In the genomic region with DNA sequence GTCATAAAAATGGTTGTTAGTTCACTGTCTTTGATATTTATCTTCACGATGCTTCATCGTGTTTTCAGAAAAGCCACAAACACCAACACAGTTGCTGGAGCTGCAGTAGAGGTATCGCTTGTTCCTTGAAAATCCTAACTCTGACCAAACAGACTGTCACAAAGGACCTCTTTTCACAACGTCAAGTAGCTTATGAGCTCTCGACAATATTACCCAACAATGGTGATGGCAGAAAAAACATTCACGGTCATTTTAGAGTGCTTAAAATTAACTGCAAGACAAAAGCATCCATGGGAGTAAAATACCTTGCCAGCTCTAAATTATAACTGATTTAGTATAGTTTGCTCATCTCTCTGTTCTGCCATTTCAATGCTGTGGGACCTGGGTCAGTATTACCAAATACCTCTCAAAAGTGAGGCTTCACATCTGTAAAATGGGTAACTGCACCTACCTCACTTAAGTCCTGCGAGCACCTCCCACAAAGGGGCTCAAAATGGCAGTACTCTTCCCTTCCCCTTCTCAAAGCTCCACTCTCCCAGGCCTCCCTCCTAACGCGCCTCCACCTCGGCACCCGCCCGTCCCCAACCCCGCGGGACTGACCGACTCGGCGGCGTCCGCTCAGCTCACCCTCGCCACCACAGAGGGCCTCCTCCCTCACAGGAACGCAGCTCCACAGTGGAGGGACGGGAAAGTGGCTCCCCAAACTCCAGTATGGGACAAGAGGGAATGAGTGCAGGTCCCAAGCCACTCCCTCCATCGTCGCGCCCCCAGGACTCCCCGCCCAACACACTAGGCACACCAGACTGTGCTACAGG, we compare ENCODE assay signal across 8 cellular contexts. TPM values are rescaled to one million over a fixed set of nuclear protein-coding genes. Genes with fewer than 3 reads are reported as not detected.
A peak's percentile ranks its signal among the peaks of the same experiment; 100 is the strongest.
DNase-seq lines count a peak whose midpoint lies in the region; ATAC-seq and TF ChIP-seq lines count a peak whose summit lies in the region.

No MANE protein-coding gene starts in this region.

- H3K9me3 Mint-ChIP-seq in activated CD4-positive, alpha-beta memory T cell treated with anti-CD3 and anti-CD28 coated beads, Interleukin-2, amount 10 ng/mL, durations not matched to agents 7 days and 5 days = no peaks in the 10 kb centered on the region

- H3K4me1 Mint-ChIP-seq in activated CD4-positive, alpha-beta memory T cell treated with anti-CD3 and anti-CD28 coated beads, Interleukin-2, amount 10 ng/mL, durations not matched to agents 7 days and 5 days = peaks cover 45% of the 10 kb centered on the region

- H3K27me3 Mint-ChIP-seq in activated CD4-positive, alpha-beta memory T cell treated with anti-CD3 and anti-CD28 coated beads, Interleukin-2, amount 10 ng/mL, durations not matched to agents 7 days and 5 days = no peaks in the 10 kb centered on the region

- H3K27me3 ChIP-seq in HL-60 (ENCODE audit: insufficient read depth, poor library complexity, severe bottlenecking) = no peaks in the 10 kb centered on the region

- peak overlapping the region; percentile 84 for H3K27ac ChIP-seq in HL-60 (replicated peaks)

- peak overlapping the region; percentile 89 for H3K4me3 Mint-ChIP-seq in activated CD4-positive, alpha-beta memory T cell treated with anti-CD3 and anti-CD28 coated beads, Interleukin-2, amount 10 ng/mL, durations not matched to agents 7 days and 5 days

- TF ChIP-seq CTCF in HL-60 (IDR thresholded peaks at IDR 0.05; ENCODE audit: insufficient read depth, low read length) = no peak
- TF ChIP-seq CTCF in omental fat pad (IDR thresholded peaks at IDR 0.05) = no peak

- peak overlapping the region; percentile 94 for H3K9ac ChIP-seq in ES-I3 (ENCODE audit: low read depth, low read length)

- H3K36me3 ChIP-seq in ES-I3 (ENCODE audit: insufficient read depth, low read length) = peaks cover 4% of the 10 kb centered on the region

- peak; percentile 19 to 38 for DNase-seq in HL-60 (ENCODE audit: low read depth in 1 of 2, low spot score in 1 of 2)
- DNase-seq in activated CD4-positive, alpha-beta memory T cell treated with anti-CD3 and anti-CD28 coated beads, Interleukin-2, amount 10 ng/mL, durations not matched to agents 7 days and 5 days = no peak
- DNase-seq in foreskin melanocyte = peak; percentile 16
- no peak for DNase-seq in omental fat pad (ENCODE audit: low spot score)
- no peak for DNase-seq in NCI-H1930 (lab: John Stamatoyannopoulos, UW)
- no peak for DNase-seq in NK-92 (lab: John Stamatoyannopoulos, UW; ENCODE audit: unreplicated experiment)

- peaks cover 44% of the 10 kb centered on the region for H3K36me3 Mint-ChIP-seq in activated CD4-positive, alpha-beta memory T cell treated with anti-CD3 and anti-CD28 coated beads, Interleukin-2, amount 10 ng/mL, durations not matched to agents 7 days and 5 days (ENCODE audit: low read depth)

- 0 out of 2 replicates have a peak, but pooled peaks cover 5% of the 10 kb centered on the region for H3K9me3 ChIP-seq in ES-I3 (ENCODE audit: control insufficient read depth, insufficient read depth, low read length)

- CTCF ChIA-PET in activated CD4-positive, alpha-beta memory T cell treated with anti-CD3 and anti-CD28 coated beads, Interleukin-2, amount 10 ng/mL, durations not matched to agents 7 days and 5 days (lab: Charles Lee) = interaction anchor here (0.7 to 2.8 kb wide), 13 partner anchors 10 to 286 kb away, joined by 3 to 13 read pairs (median 4); partner anchors contain the start of gene SMC4

- no peaks in the 10 kb centered on the region; the same call in 1 of the 2 replicates for H3K4me1 ChIP-seq in ES-I3 (ENCODE audit: insufficient read depth, low read length)

- POLR2A ChIA-PET in activated CD4-positive, alpha-beta memory T cell treated with anti-CD3 and anti-CD28 coated beads, Interleukin-2, amount 10 ng/mL, durations not matched to agents 7 days and 5 days (lab: Charles Lee) = interaction anchor here (0.8 to 8.6 kb wide), 29 partner anchors 9 to 460 kb away, joined by 3 to 211 read pairs (median 8); partner anchors contain the start of genes C3orf80, IFT80, IL12A and KPNA4

- peak overlapping the region; percentile 59 for H3K4me3 ChIP-seq in HL-60 (replicated peaks; ENCODE audit: insufficient read depth, low read length)

- ATAC-seq in GM21360 (IDR thresholded peaks at IDR 0.05; ENCODE audit: unreplicated experiment) = peak; percentile 50
- ATAC-seq in omental fat pad (ENCODE audit: low FRiP score) = peak; percentile 71

- peak overlapping the region; percentile 95 for H3K27ac Mint-ChIP-seq in activated CD4-positive, alpha-beta memory T cell treated with anti-CD3 and anti-CD28 coated beads, Interleukin-2, amount 10 ng/mL, durations not matched to agents 7 days and 5 days

RNA-seq across cellular contexts. Expression of gene TRIM59, which starts 0.5 kb away (rescaled TPM):
- total RNA-seq in activated CD4-positive, alpha-beta memory T cell treated with anti-CD3 and anti-CD28 coated beads, Interleukin-2, amount 10 ng/mL, durations not matched to agents 7 days and 5 days = 10 to 100 TPM; 54.3 to 56.6 TPM
- 1 to 10 TPM in 3 of 4 donors, under 1 TPM in 1; 0.32 to 1.6 (median 1.4) TPM for total RNA-seq in omental fat pad

RNA-seq across cellular contexts. Expression of gene SMC4, which starts 49.6 kb away (rescaled TPM):
- total RNA-seq in activated CD4-positive, alpha-beta memory T cell treated with anti-CD3 and anti-CD28 coated beads, Interleukin-2, amount 10 ng/mL, durations not matched to agents 7 days and 5 days = 100 to 1,000 TPM; 217 to 222 TPM
- total RNA-seq in omental fat pad = 10 to 100 TPM; 12.7 to 33.1 (median 16.7) TPM

RNA-seq across cellular contexts. Expression of gene IFT80, which starts 50.0 kb away (rescaled TPM):
- 10 to 100 TPM; 22.8 to 25.9 TPM for total RNA-seq in activated CD4-positive, alpha-beta memory T cell treated with anti-CD3 and anti-CD28 coated beads, Interleukin-2, amount 10 ng/mL, durations not matched to agents 7 days and 5 days
- 10 to 100 TPM; 13.9 to 34.5 (median 19.9) TPM for total RNA-seq in omental fat pad

Comparison
In these comparisons a context has a peak if more than half of its experiments do, and no peak if none do; other contexts are left out.
1. DNase-seq: peak in HL-60 (2 of 2) and foreskin melanocyte (single experiment); none in activated CD4-positive, alpha-beta memory T cell treated with anti-CD3 and anti-CD28 coated beads, Interleukin-2, amount 10 ng/mL, durations not matched to agents 7 days and 5 days (single experiment), omental fat pad (single experiment), NCI-H1930 (0 of 2) and NK-92 (single experiment).
2. RNA of gene TRIM59, which starts 0.5 kb away (total RNA-seq): 54.3 to 56.6 TPM in activated CD4-positive, alpha-beta memory T cell treated with anti-CD3 and anti-CD28 coated beads, Interleukin-2, amount 10 ng/mL, durations not matched to agents 7 days and 5 days; 0.32 to 1.6 TPM in omental fat pad; every median in the first group is over 10 times any median in the second.
3. RNA of gene SMC4, which starts 49.6 kb away (total RNA-seq): 217 to 222 TPM in activated CD4-positive, alpha-beta memory T cell treated with anti-CD3 and anti-CD28 coated beads, Interleukin-2, amount 10 ng/mL, durations not matched to agents 7 days and 5 days; 12.7 to 33.1 TPM in omental fat pad; every median in the first group is over 4 times any median in the second.